7 cellular contexts compared by ENCODE assay signal in genomic region chr2:177165103-177165583, GRCh38. TPM values are rescaled to one million over a fixed set of nuclear protein-coding genes. Genes with fewer than 3 reads are reported as not detected.
A peak's percentile ranks its signal among the peaks of the same experiment; 100 is the strongest.
DNase-seq lines count a peak whose midpoint lies in the region; ATAC-seq and TF ChIP-seq lines count a peak whose summit lies in the region.

No MANE protein-coding gene starts in this region.

- no peak for TF ChIP-seq CTCF in choroid plexus epithelial cell (conservative IDR thresholded peaks at IDR 0.05; ENCODE audit: low read depth, low read length)

- intact Hi-C loops in activated T-helper 1 cell treated with anti-CD3 and anti-CD28 coated beads, Interleukin-12 subunit alpha, Interleukin-12 subunit beta, Interleukin-2, Interleukin-4 antibody, amounts not matched to agents 30 ng/mL and 10 ng/mL and 1 ng/mL, durations not matched to agents 14 hours and 24 hours and 36 hours (cut with micrococcal nuclease), result loop anchor here (2.0 to 10.0 kb wide), 4 partner anchors 228 to 560 kb away; partner anchors contain the start of gene AGPS

- H3K9ac ChIP-seq in mesendoderm (ENCODE audit: low read length), result no peak overlapping the region

- peak overlapping the region; percentile 3 for H3K18ac ChIP-seq in mesendoderm (ENCODE audit: low read length)

- H3K36me3 Mint-ChIP-seq in activated T-helper 1 cell treated with anti-CD3 and anti-CD28 coated beads, Interleukin-12 subunit alpha, Interleukin-12 subunit beta, Interleukin-2, Interleukin-4 antibody, amounts not matched to agents 30 ng/mL and 10 ng/mL and 1 ng/mL, durations not matched to agents 14 hours and 24 hours and 36 hours (ENCODE audit: low read depth), result no peaks in the 10 kb centered on the region

- H3K27me3 Mint-ChIP-seq in activated T-helper 1 cell treated with anti-CD3 and anti-CD28 coated beads, Interleukin-12 subunit alpha, Interleukin-12 subunit beta, Interleukin-2, Interleukin-4 antibody, amounts not matched to agents 30 ng/mL and 10 ng/mL and 1 ng/mL, durations not matched to agents 14 hours and 24 hours and 36 hours (ENCODE audit: insufficient read depth), result peaks cover 3% of the 10 kb centered on the region

- H3K4me1 Mint-ChIP-seq in activated T-helper 1 cell treated with anti-CD3 and anti-CD28 coated beads, Interleukin-12 subunit alpha, Interleukin-12 subunit beta, Interleukin-2, Interleukin-4 antibody, amounts not matched to agents 30 ng/mL and 10 ng/mL and 1 ng/mL, durations not matched to agents 14 hours and 24 hours and 36 hours (ENCODE audit: low read depth), result peaks cover 31% of the 10 kb centered on the region

- no CpG with 5 or more reads among the region's 8 CpGs for WGBS in mesendoderm (ENCODE audit: extremely low coverage, insufficient coverage, low lambda C conversion rate)

- no peak overlapping the region for H2BK5ac ChIP-seq in mesendoderm (ENCODE audit: low read length)

- H2BK120ac ChIP-seq in mesendoderm (ENCODE audit: low read depth, low read length), result no peak overlapping the region

- H3K27me3 ChIP-seq in mesendoderm (ENCODE audit: insufficient read depth, low read length, poor library complexity), result no peaks in the 10 kb centered on the region

- in situ Hi-C loops in GM18951 (cut with MboI; ENCODE audit: low sequenced_read_pairs, unreplicated experiment), result loop anchor here (10.0 to 25.0 kb wide), 4 partner anchors 130 to 547 kb away; no protein-coding TSS in a partner anchor

- no peak for ATAC-seq in GM18861 (IDR thresholded peaks at IDR 0.05; ENCODE audit: unreplicated experiment)
- ATAC-seq in GM18873 (IDR thresholded peaks at IDR 0.05; ENCODE audit: low FRiP score, unreplicated experiment), result no peak

- H2AK5ac ChIP-seq in mesendoderm (ENCODE audit: low read length), result no peak overlapping the region

- H4K8ac ChIP-seq in mesendoderm (ENCODE audit: low read depth, low read length), result no peak overlapping the region

- no peak overlapping the region for H3K23ac ChIP-seq in mesendoderm (ENCODE audit: low read length)

- H3K27ac ChIP-seq in mesendoderm (ENCODE audit: low read depth, low read length), result no peak overlapping the region

- no peak overlapping the region for H3K27ac Mint-ChIP-seq in activated T-helper 1 cell treated with anti-CD3 and anti-CD28 coated beads, Interleukin-12 subunit alpha, Interleukin-12 subunit beta, Interleukin-2, Interleukin-4 antibody, amounts not matched to agents 30 ng/mL and 10 ng/mL and 1 ng/mL, durations not matched to agents 14 hours and 24 hours and 36 hours

- H3K4ac ChIP-seq in mesendoderm (ENCODE audit: low read depth, low read length), result no peak overlapping the region

- peak overlapping the region; percentile 54 for H3K4me3 ChIP-seq in choroid plexus epithelial cell (ENCODE audit: low read depth, low read length)
- no peak overlapping the region for H3K4me3 ChIP-seq in mesendoderm (ENCODE audit: low read length)

- H3K56ac ChIP-seq in mesendoderm (ENCODE audit: low read length), result peak overlapping the region; percentile 40

- peak; percentile 9 for TF ChIP-seq POLR2A in GM18951 (IDR thresholded peaks at IDR 0.05; ENCODE audit: extremely low read depth, insufficient read depth, insufficient read length)

- no peak overlapping the region for H3K4me2 ChIP-seq in mesendoderm (ENCODE audit: low read length)

- peak overlapping the region; percentile 21 for H2BK15ac ChIP-seq in mesendoderm (replicated peaks; ENCODE audit: low read depth)

- no peak overlapping the region for H4K5ac ChIP-seq in mesendoderm (ENCODE audit: low read length)

- H3K79me2 ChIP-seq in mesendoderm (ENCODE audit: control insufficient read depth, insufficient read depth, low read length), result no peaks in the 10 kb centered on the region

- peaks cover 6% of the 10 kb centered on the region for H3K4me1 ChIP-seq in mesendoderm (ENCODE audit: control insufficient read depth, low read depth, low read length)

- H3K4me3 Mint-ChIP-seq in activated T-helper 1 cell treated with anti-CD3 and anti-CD28 coated beads, Interleukin-12 subunit alpha, Interleukin-12 subunit beta, Interleukin-2, Interleukin-4 antibody, amounts not matched to agents 30 ng/mL and 10 ng/mL and 1 ng/mL, durations not matched to agents 14 hours and 24 hours and 36 hours, result no peak overlapping the region

- H3K79me1 ChIP-seq in mesendoderm (ENCODE audit: low read length), result no peaks in the 10 kb centered on the region

- H3K36me3 ChIP-seq in mesendoderm (ENCODE audit: control insufficient read depth, insufficient read depth, low read length), result no peaks in the 10 kb centered on the region

- no peaks in the 10 kb centered on the region for H3K9me3 Mint-ChIP-seq in activated T-helper 1 cell treated with anti-CD3 and anti-CD28 coated beads, Interleukin-12 subunit alpha, Interleukin-12 subunit beta, Interleukin-2, Interleukin-4 antibody, amounts not matched to agents 30 ng/mL and 10 ng/mL and 1 ng/mL, durations not matched to agents 14 hours and 24 hours and 36 hours

- DNase-seq in NCI-H460 (ENCODE audit: extremely low read depth, low read depth), result peak; percentile 54
- DNase-seq in choroid plexus epithelial cell (ENCODE audit: low read depth), result peak; percentile 62
- peak; percentile 43 for DNase-seq in mesendoderm
- no peak for DNase-seq in activated T-helper 1 cell treated with anti-CD3 and anti-CD28 coated beads, Interleukin-12 subunit alpha, Interleukin-12 subunit beta, Interleukin-2, Interleukin-4 antibody, amounts not matched to agents 30 ng/mL and 10 ng/mL and 1 ng/mL, durations not matched to agents 14 hours and 24 hours and 36 hours (ENCODE audit: low spot score)

RNA-seq across cellular contexts. Expression of gene HNRNPA3, which starts 47.5 kb away (rescaled TPM):
- 52.9 and 65.7 TPM in 2 replicates for total RNA-seq in NCI-H460 (2014; rRNA removed; shearing (Covaris generic))
- polyA plus RNA-seq in NCI-H460 (2014; cell fraction: nucleus; rRNA removed), result 70.1 and 76.2 TPM in 2 replicates
- polyA plus RNA-seq in mesendoderm (2013, experiment 1 of 2), result 641 TPM
- polyA plus RNA-seq in mesendoderm (2013, experiment 2 of 2), result 604 TPM
- 326 and 333 TPM in 2 replicates for total RNA-seq in activated T-helper 1 cell treated with anti-CD3 and anti-CD28 coated beads, Interleukin-12 subunit alpha, Interleukin-12 subunit beta, Interleukin-2, Interleukin-4 antibody, amounts not matched to agents 30 ng/mL and 10 ng/mL and 1 ng/mL, durations not matched to agents 14 hours and 24 hours and 36 hours
